Comparison of ENCODE assay signal across 8 cellular contexts in the genomic region with DNA sequence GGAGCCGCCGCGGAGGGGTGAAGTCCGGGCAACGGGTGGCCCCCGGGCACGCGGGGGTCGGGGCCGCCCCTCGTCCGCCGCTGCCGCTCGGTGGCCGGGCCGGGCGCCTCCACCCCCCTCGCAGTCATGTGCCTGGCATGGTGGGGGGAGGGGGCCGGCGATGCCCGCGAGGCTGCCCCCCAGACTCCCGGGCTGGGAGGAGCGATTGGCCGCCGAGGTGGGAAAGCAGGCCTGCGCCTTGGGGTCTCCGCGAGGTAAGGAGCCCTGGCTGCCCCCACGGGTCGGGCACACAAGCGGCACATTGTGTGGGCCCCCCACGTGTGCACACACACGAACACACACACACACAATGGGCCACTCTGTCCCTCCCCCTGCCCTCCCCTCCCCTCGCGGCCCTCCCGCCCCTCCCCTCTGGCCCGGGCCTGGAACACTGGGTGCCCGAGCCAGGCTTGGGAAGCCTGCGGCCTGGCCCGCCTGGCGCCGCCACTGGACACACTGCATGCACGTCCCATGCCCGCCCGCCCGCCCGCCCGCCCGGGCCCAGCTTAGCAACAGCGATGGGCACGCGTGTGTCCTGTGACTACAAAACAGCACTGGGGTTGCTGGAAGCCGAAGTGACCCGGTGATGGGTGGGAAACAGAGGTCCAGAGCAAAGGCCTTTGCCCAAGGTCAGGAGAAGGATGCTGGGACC. TPM values are rescaled to one million over a fixed set of nuclear protein-coding genes. Genes with fewer than 3 reads are reported as not detected.
A peak's percentile ranks its signal among the peaks of the same experiment; 100 is the strongest.
DNase-seq lines count a peak whose midpoint lies in the region; ATAC-seq and TF ChIP-seq lines count a peak whose summit lies in the region.

No MANE protein-coding gene starts in this region.

- H3K4me3 ChIP-seq in HUES6 (ENCODE audit: low read depth, low read length): peak overlapping the region; percentile 67
- peak overlapping the region; percentile 51 for H3K4me3 ChIP-seq in kidney epithelial cell (ENCODE audit: low read depth, low read length)
- H3K4me3 ChIP-seq in tibial artery: peak overlapping the region; percentile 60 to 66

- H3K27ac ChIP-seq in HUES6 (ENCODE audit: low read depth, low read length) (no peak overlapping the region), caudate nucleus (ENCODE audit: low read depth, low read length) (peak overlapping the region; percentile 83), tibial artery (peak overlapping the region; percentile 74 to 75)

- peak in 57 of 61 donors; percentile 13 to 81 (median 54) for DNase-seq in caudate nucleus (lab: John Stamatoyannopoulos, UW)
- DNase-seq in kidney epithelial cell (ENCODE audit: low read depth): no peak
- peak; percentile 45 to 89 for DNase-seq in tibial artery
- no peak for DNase-seq in DMS114 treated with DMSO at 0.1 percent for 48 hours (lab: John Stamatoyannopoulos, UW; ENCODE audit: unreplicated experiment)
- DNase-seq in germinal center (ENCODE audit: low spot score): no peak

- peak overlapping the region; percentile 55 for H3K9ac ChIP-seq in HUES6 (ENCODE audit: low read length)

- TF ChIP-seq CTCF in kidney epithelial cell (IDR thresholded peaks at IDR 0.05; ENCODE audit: insufficient read depth, low read length, poor library complexity, severe bottlenecking) (no peak), tibial artery (IDR thresholded peaks at IDR 0.05) (no peak)

- H3K4me1 ChIP-seq in HUES6 (ENCODE audit: control insufficient read depth, insufficient read depth, low read length) (peaks cover 31% of the 10 kb centered on the region), tibial artery (peaks cover 0 to 16% (median 9%) of the 10 kb centered on the region in 4 donors)

- H3K36me3 ChIP-seq in HUES6 (ENCODE audit: control insufficient read depth, insufficient read depth, low read length): peaks cover 26% of the 10 kb centered on the region
- no peaks in the 10 kb centered on the region for H3K36me3 ChIP-seq in kidney epithelial cell (ENCODE audit: control insufficient read depth, insufficient read depth, low read length)
- H3K36me3 ChIP-seq in tibial artery: peaks cover 0 to 10% (median under 1%) of the 10 kb centered on the region in 3 donors

- ATAC-seq in HG03039 (IDR thresholded peaks at IDR 0.05; ENCODE audit: unreplicated experiment): no peak
- ATAC-seq in HG03469 (IDR thresholded peaks at IDR 0.05; ENCODE audit: unreplicated experiment): no peak

- H3K27me3 ChIP-seq in HUES6 (ENCODE audit: control insufficient read depth, insufficient read depth, low read length) (no peaks in the 10 kb centered on the region), kidney epithelial cell (ENCODE audit: control insufficient read depth, insufficient read depth, low read length) (peaks cover 14% of the 10 kb centered on the region), tibial artery (no peaks in the 10 kb centered on the region)

- H3K9me3 ChIP-seq in HUES6 (ENCODE audit: control insufficient read depth, insufficient read depth, low read depth, low read length): peaks cover 10% of the 10 kb centered on the region
- no peaks in the 10 kb centered on the region for H3K9me3 ChIP-seq in tibial artery

- intact Hi-C loops in tibial artery (cut with DNase I; ENCODE audit: low total_unique reads): no loop called here

RNA-seq across cellular contexts. Expression of a gene that starts 1.3 kb away (rescaled TPM):
- total RNA-seq in kidney epithelial cell: 35.0 and 36.0 TPM in 2 replicates

RNA-seq across cellular contexts. Expression of a gene that starts 15.4 kb away (rescaled TPM):
- 0.34 and 1.6 TPM in 2 replicates for total RNA-seq in kidney epithelial cell

RNA-seq across cellular contexts. Expression of a gene that starts 35.1 kb away (rescaled TPM):
- 148 and 179 TPM in 2 replicates for total RNA-seq in kidney epithelial cell

RNA-seq across cellular contexts. Expression of a gene that starts 35.6 kb away (rescaled TPM):
- 14.2 and 15.3 TPM in 2 replicates for total RNA-seq in kidney epithelial cell

RNA-seq across cellular contexts. Expression of a gene that starts 42.0 kb away (rescaled TPM):
- total RNA-seq in kidney epithelial cell: 3.2 and 4.1 TPM in 2 replicates

Comparison
In these comparisons a context has a peak if more than half of its experiments do, and no peak if none do; other contexts are left out.
1. DNase-seq: peak in caudate nucleus (57 of 61) and tibial artery (2 of 2); none in kidney epithelial cell (single experiment), DMS114 treated with DMSO at 0.1 percent for 48 hours (single experiment) and germinal center (single experiment).
2. Peak in every context shown above with its lines, with median percentiles within 50 percentile points of each other: H3K4me3 ChIP-seq.